19 cellular contexts compared by ENCODE assay signal in the genomic region with DNA sequence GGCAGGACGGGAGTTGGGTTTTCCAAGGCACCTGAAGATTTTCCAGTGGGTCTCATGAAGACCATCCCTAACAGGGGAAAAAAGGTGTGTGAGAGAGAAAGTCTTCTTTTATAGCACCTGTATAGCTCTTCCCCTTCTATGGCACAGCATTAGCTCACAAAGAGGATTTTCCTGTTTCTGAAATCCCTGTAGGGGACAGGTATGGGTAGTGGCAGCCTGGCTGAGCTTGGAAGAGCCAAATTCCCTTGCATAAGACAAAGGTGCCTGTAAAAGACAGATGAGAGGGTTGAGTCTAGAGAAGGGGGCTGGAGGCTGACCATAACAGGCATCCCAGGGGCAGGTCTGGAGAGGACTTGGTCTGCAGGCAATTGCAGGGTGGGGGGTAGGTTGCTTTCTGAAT.
"Had no signal": no experiment of that assay in that cellular context is flagged by ENCODE, and none has a peak within 500 bp of the region (broad histone marks: within the 10 kb centered on the region; RNA-seq: fewer than 3 reads in every experiment).

No MANE protein-coding gene starts in this region.

- ATAC-seq: activated naive CD8-positive, alpha-beta T cell treated with anti-CD3 and anti-CD28 coated beads, Interleukin-2, amount 50 U/mL, for 24 hours; activated T-helper 17 cell treated with anti-CD3 and anti-CD28 coated beads, Interleukin-2, amount 50 U/mL, for 72 hours; left ventricle myocardium superior; psoas muscle had no signal

- H3K36me3 ChIP-seq: esophagus muscularis mucosa, stomach, thoracic aorta had no signal

- H3K4me3 ChIP-seq: esophagus muscularis mucosa, psoas muscle, stomach, thoracic aorta had no signal

- DNase-seq: activated CD4-positive, alpha-beta T cell treated with anti-CD3 and anti-CD28 coated beads for 1 hour; activated CD4-positive, alpha-beta T cell treated with anti-CD3 and anti-CD28 coated beads, Interleukin-2, amount 50 U/mL, for 4 hours; activated naive CD4-positive, alpha-beta T cell treated with Interleukin-2 at 50 U/mL for 16 hours; activated naive CD8-positive, alpha-beta T cell treated with anti-CD3 and anti-CD28 coated beads, Interleukin-2, amount 50 U/mL, for 24 hours; foreskin fibroblast; glutamatergic neuron; hypothalamus; left ventricle myocardium superior; mesendoderm; stimulated activated CD4-positive, alpha-beta T cell treated with anti-CD3 and anti-CD28 coated beads, Interleukin-12 subunit alpha, Interleukin-12 subunit beta, amount 100 ng/mL, for 4 hours; stimulated activated CD4-positive, alpha-beta T cell treated with anti-CD3 and anti-CD28 coated beads, Interleukin-2, amount 100 ng/mL, for 24 hours; stomach; T-helper 1 cell; T1000 had no signal

- H3K27ac ChIP-seq: psoas muscle, thoracic aorta, VCaP had no signal

- H3K27me3 ChIP-seq: esophagus muscularis mucosa, stomach had no signal

- H3K9me3 ChIP-seq: esophagus muscularis mucosa, psoas muscle, stomach, thoracic aorta had no signal
